14 cellular contexts compared by ENCODE assay signal in genomic region chr6:88919032-88919431, GRCh38. TPM values are rescaled to one million over a fixed set of nuclear protein-coding genes. Genes with fewer than 3 reads are reported as not detected.
DNase-seq lines count a peak whose midpoint lies in the region; ATAC-seq, FAIRE-seq and TF ChIP-seq lines count a peak whose summit lies in the region.
"Had no signal": no experiment of that assay in that cellular context is flagged by ENCODE, and none has a peak within 500 bp of the region (broad histone marks: within the 10 kb centered on the region; RNA-seq: fewer than 3 reads in every experiment).

No MANE protein-coding gene starts in this region.

- no peak overlapping the region for H3K4me2 ChIP-seq in A549

- peaks cover 12% of the 10 kb centered on the region for H3K36me3 ChIP-seq in RWPE2 (ENCODE audit: low read depth)
- no peaks in the 10 kb centered on the region for H3K36me3 ChIP-seq in CD4-positive, alpha-beta memory T cell (ENCODE audit: insufficient read depth, low read length)

- peak; percentile 33; the same call in 1 of the 3 replicates for TF ChIP-seq CTCF in A549 (IDR thresholded peaks at IDR 0.05)
- TF ChIP-seq CTCF in GM10248 (IDR thresholded peaks at IDR 0.05; ENCODE audit: control extremely low read depth, extremely low read depth, low read depth, missing control alignments), result peak; percentile 10
- peak; percentile 42 for TF ChIP-seq CTCF in RWPE2 (IDR thresholded peaks at IDR 0.05; ENCODE audit: poor library complexity, severe bottlenecking)
- peak; percentile 31 for TF ChIP-seq CTCF in fibroblast of pulmonary artery (IDR thresholded peaks at IDR 0.05; ENCODE audit: low read length, missing control alignments)

- H3K36me3 Mint-ChIP-seq in stimulated activated effector memory CD8-positive, alpha-beta T cell treated with anti-CD3 and anti-CD28 coated beads, Interleukin-12 subunit alpha, Interleukin-12 subunit beta, amount 100 ng/mL, for 72 hours, result peaks cover 17% of the 10 kb centered on the region
- H3K36me3 Mint-ChIP-seq in CD4-positive, alpha-beta memory T cell, result peaks cover 29 to 38% of the 10 kb centered on the region in 2 donors

- no peak overlapping the region for H3K27ac ChIP-seq in A549
- H3K27ac ChIP-seq in RWPE2 (ENCODE audit: poor library complexity, severe bottlenecking), result no peak overlapping the region
- H3K27ac ChIP-seq in CD4-positive, alpha-beta memory T cell (ENCODE audit: low read depth, low read length), result no peak overlapping the region

- H3K4me3 ChIP-seq in A549 (no peak overlapping the region), RWPE2 (ENCODE audit: severe bottlenecking) (no peak overlapping the region), fibroblast of pulmonary artery (replicated peaks; ENCODE audit: low read depth, low read length) (no peak overlapping the region)
- no peak overlapping the region for H3K4me3 ChIP-seq in CD4-positive, alpha-beta memory T cell (ENCODE audit: low read length in 2 of 2)

- H3K4me1 ChIP-seq in A549, result no peaks in the 10 kb centered on the region
- H3K4me1 ChIP-seq in RWPE2 (ENCODE audit: insufficient read depth, poor library complexity, severe bottlenecking), result no peaks in the 10 kb centered on the region
- peaks cover 8% of the 10 kb centered on the region for H3K4me1 ChIP-seq in CD4-positive, alpha-beta memory T cell (ENCODE audit: insufficient read depth, low read length)

- no peaks in the 10 kb centered on the region for H3K27me3 Mint-ChIP-seq in CD4-positive, alpha-beta memory T cell
- H3K27me3 Mint-ChIP-seq: activated naive CD8-positive, alpha-beta T cell treated with anti-CD3 and anti-CD28 coated beads, Interleukin-2, amount 10 ng/mL, durations not matched to agents 7 days and 5 days; naive thymus-derived CD8-positive, alpha-beta T cell; stimulated activated memory B cell treated with anti-CD40 and anti-IgM and Interleukin-4, amounts not matched to agents 10 μg/mL and 1 μg/mL and 100 μg/mL, for 72 hours had no signal

- peaks cover 3% of the 10 kb centered on the region for H3K9me3 Mint-ChIP-seq in stimulated activated effector memory CD8-positive, alpha-beta T cell treated with anti-CD3 and anti-CD28 coated beads, Interleukin-12 subunit alpha, Interleukin-12 subunit beta, amount 100 ng/mL, for 72 hours
- H3K9me3 Mint-ChIP-seq in CD4-positive, alpha-beta memory T cell, result peaks cover 0 to 6% (median 0%) of the 10 kb centered on the region in 8 donors

- TF ChIP-seq EP300 in A549 (IDR thresholded peaks at IDR 0.05), result no peak

- no peak overlapping the region for H3K4me3 Mint-ChIP-seq in stimulated activated effector memory CD8-positive, alpha-beta T cell treated with anti-CD3 and anti-CD28 coated beads, Interleukin-12 subunit alpha, Interleukin-12 subunit beta, amount 100 ng/mL, for 72 hours
- no peak overlapping the region for H3K4me3 Mint-ChIP-seq in CD4-positive, alpha-beta memory T cell
- H3K4me3 Mint-ChIP-seq: activated naive CD8-positive, alpha-beta T cell treated with anti-CD3 and anti-CD28 coated beads, Interleukin-2, amount 10 ng/mL, durations not matched to agents 7 days and 5 days; naive thymus-derived CD8-positive, alpha-beta T cell; stimulated activated memory B cell treated with anti-CD40 and anti-IgM and Interleukin-4, amounts not matched to agents 10 μg/mL and 1 μg/mL and 100 μg/mL, for 72 hours had no signal

- CTCF ChIA-PET in A549 (lab: Yijun Ruan, JAX), result interaction anchor here (0.8 to 1.6 kb wide), 3 partner anchors 9 to 990 kb away, joined by 3 to 4 read pairs (median 3); no protein-coding TSS in a partner anchor
- CTCF ChIA-PET in GM10248 (lab: Yijun Ruan, JAX), result interaction anchor here (0.8 to 3.1 kb wide), 13 partner anchors 11 to 1853 kb away, joined by 3 to 8 read pairs (median 4); no protein-coding TSS in a partner anchor
- CTCF ChIA-PET in CD4-positive, alpha-beta memory T cell (lab: Charles Lee; ENCODE audit: partially characterized antibody), result interaction anchor here (0.6 to 1.7 kb wide), 8 partner anchors 11 to 1313 kb away, joined by 3 to 5 read pairs (median 4); partner anchors contain the start of gene RNGTT

- H3K9me3 ChIP-seq in A549 (no peaks in the 10 kb centered on the region), RWPE2 (ENCODE audit: severe bottlenecking) (no peaks in the 10 kb centered on the region)
- H3K9me3 ChIP-seq in CD4-positive, alpha-beta memory T cell (ENCODE audit: control insufficient read depth in 1 of 2, low read length in 2 of 2), result no peaks in the 10 kb centered on the region

- no peak for FAIRE-seq in A549 (lab: Jason Lieb, UNC)

- H3K27ac Mint-ChIP-seq in stimulated activated effector memory CD8-positive, alpha-beta T cell treated with anti-CD3 and anti-CD28 coated beads, Interleukin-12 subunit alpha, Interleukin-12 subunit beta, amount 100 ng/mL, for 72 hours, result no peak overlapping the region
- H3K27ac Mint-ChIP-seq in CD4-positive, alpha-beta memory T cell, result peak overlapping the region in 1 of 7 donors; percentile 41
- H3K27ac Mint-ChIP-seq: activated naive CD8-positive, alpha-beta T cell treated with anti-CD3 and anti-CD28 coated beads, Interleukin-2, amount 10 ng/mL, durations not matched to agents 7 days and 5 days had no signal

- intact Hi-C loops in CD4-positive, alpha-beta memory T cell (cut with micrococcal nuclease), result no loop called here

- peaks cover 19% of the 10 kb centered on the region for H3K4me1 Mint-ChIP-seq in stimulated activated effector memory CD8-positive, alpha-beta T cell treated with anti-CD3 and anti-CD28 coated beads, Interleukin-12 subunit alpha, Interleukin-12 subunit beta, amount 100 ng/mL, for 72 hours
- peaks cover 8 to 27% (median 16%) of the 10 kb centered on the region in 4 donors for H3K4me1 Mint-ChIP-seq in CD4-positive, alpha-beta memory T cell

- ATAC-seq in A549 (no peak), RWPE2 (ENCODE audit: low read depth) (no peak)
- no peak for ATAC-seq in stimulated activated effector memory CD8-positive, alpha-beta T cell treated with anti-CD3 and anti-CD28 coated beads, Interleukin-12 subunit alpha, Interleukin-12 subunit beta, amount 100 ng/mL, for 72 hours
- ATAC-seq: naive thymus-derived CD8-positive, alpha-beta T cell; stimulated activated memory B cell treated with anti-CD40 and anti-IgM and Interleukin-4, amounts not matched to agents 10 μg/mL and 1 μg/mL and 100 μg/mL, for 72 hours had no signal

- TF ChIP-seq POLR2A in A549 (IDR thresholded peaks at IDR 0.05; ENCODE audit: low read length), result no peak

- POLR2A ChIA-PET in A549 (lab: Yijun Ruan, JAX) (interaction anchor here (1.6 kb wide), 1 partner anchor 44 kb away, joined by 4 read pairs; the partner anchor contains the start of gene RNGTT), GM10248 (lab: Yijun Ruan, JAX) (interaction anchor here (0.7 kb wide), 1 partner anchor 428 kb away, joined by 7 read pairs; no protein-coding TSS in a partner anchor)
- POLR2A ChIA-PET in CD4-positive, alpha-beta memory T cell (lab: Charles Lee; ENCODE audit: partially characterized antibody), result no interaction called here

- 58% methylated on average over 1 of the region's 1 CpG for WGBS in A549 (ENCODE audit: missing lambda C conversion rate)

- no peaks in the 10 kb centered on the region for H3K27me3 ChIP-seq in RWPE2 (ENCODE audit: insufficient read depth, poor library complexity, severe bottlenecking)
- no peaks in the 10 kb centered on the region for H3K27me3 ChIP-seq in CD4-positive, alpha-beta memory T cell (ENCODE audit: insufficient read depth, low read length)

- no peak for DNase-seq in A549 (ENCODE audit: low read depth in 1 of 2, low spot score in 1 of 2)
- no peak for DNase-seq in GM10248 (ENCODE audit: extremely low spot score)
- no peak for DNase-seq in RWPE2 (ENCODE audit: low spot score)
- peak; percentile 17 for DNase-seq in fibroblast of pulmonary artery (ENCODE audit: low read depth)
- no peak for DNase-seq in stimulated activated effector memory CD8-positive, alpha-beta T cell treated with anti-CD3 and anti-CD28 coated beads, Interleukin-12 subunit alpha, Interleukin-12 subunit beta, amount 100 ng/mL, for 72 hours (ENCODE audit: low spot score in 2 of 2)
- no peak for DNase-seq in CD4-positive, alpha-beta memory T cell
- DNase-seq in anterior cingulate cortex (lab: John Stamatoyannopoulos, UW), result no peak
- DNase-seq in SHP77 (lab: John Stamatoyannopoulos, UW), result no peak
- DNase-seq: activated CD4-positive, alpha-beta T cell treated with anti-CD3 and anti-CD28 coated beads, Interleukin-2, amount 50 U/mL, for 4 hours; activated naive CD8-positive, alpha-beta T cell treated with anti-CD3 and anti-CD28 coated beads, Interleukin-2, amount 10 ng/mL, durations not matched to agents 7 days and 5 days; naive thymus-derived CD8-positive, alpha-beta T cell; NCI-H2081 treated with DMSO at 0.1 percent for 48 hours; SHP77 treated with DMSO at 0.1 percent for 48 hours had no signal

- TF ChIP-seq RAD21 in A549 (conservative IDR thresholded peaks at IDR 0.05 in 1 of 2, IDR thresholded peaks at IDR 0.05 in 1 of 2), result peak; percentile 18 to 25; a peak in 3 of 5 replicates

TF ChIP-seq in A549, 52 proteins besides CTCF, POLR2A, EP300 and RAD21:
- TF ChIP-seq PBX3 (IDR thresholded peaks at IDR 0.05) (no peak), RARB (CRISPR knock-in tag; IDR thresholded peaks at IDR 0.05) (no peak), CBX8 (IDR thresholded peaks at IDR 0.05) (no peak), EHMT2 (IDR thresholded peaks at IDR 0.05; ENCODE audit: low read depth) (no peak), HES2 (IDR thresholded peaks at IDR 0.05) (no peak), ESRRA (IDR thresholded peaks at IDR 0.05; ENCODE audit: borderline replicate concordance, low read length) (no peak), HOXB13 (CRISPR knock-in tag; IDR thresholded peaks at IDR 0.05; ENCODE audit: low read depth) (no peak)

RNA-seq across cellular contexts. Expression of gene RNGTT, which starts 44.4 kb away (rescaled TPM):
- polyA plus RNA-seq in A549 (2011; rRNA removed) (12.8 and 15.0 TPM in 2 replicates), A549 (2017; fragmentation: RNase III; extraction: RNeasy Plus Mini Kit Qiagen cat#74134 plus additional on column Dnase treatment) (11.1 to 12.4 TPM (median 11.6 TPM) in 3 replicates)
- polyA plus RNA-seq in A549 (2012; cell fraction: cytosol; rRNA removed), result 2.5 TPM in 2 replicates
- 2.1 and 3.5 TPM in 2 replicates for polyA plus RNA-seq in A549 (2012; cell fraction: nucleus; rRNA removed)
- polyA minus RNA-seq in A549 (2011; rRNA and poly(A)+ RNA removed), result 6.2 and 6.8 TPM in 2 replicates
- 10 to 100 TPM; 17.4 to 21.8 TPM for total RNA-seq in CD4-positive, alpha-beta memory T cell
- 10 to 100 TPM; 17.3 to 20.8 TPM for polyA plus RNA-seq in CD4-positive, alpha-beta memory T cell
